23 cellular contexts compared by ENCODE assay signal in the genomic region with DNA sequence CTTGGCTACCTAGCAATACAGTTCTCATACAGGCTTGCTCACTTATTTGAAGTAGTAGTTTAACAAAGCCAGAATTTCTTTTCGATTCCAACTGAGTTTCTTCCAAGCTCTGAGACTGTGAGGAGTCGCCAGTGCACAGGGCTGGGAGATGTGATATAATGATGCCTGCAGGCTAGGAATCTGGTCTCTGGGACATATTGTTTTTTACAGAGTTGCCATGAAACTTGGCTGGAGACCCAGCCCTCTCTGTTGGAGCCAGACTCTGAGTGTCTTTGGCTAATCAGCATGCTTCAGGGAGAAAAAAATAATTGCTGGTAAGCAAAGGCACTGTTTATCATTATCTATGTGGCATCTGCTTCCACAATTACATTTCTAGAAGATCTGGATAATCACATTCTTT.
"Had no signal": no experiment of that assay in that cellular context is flagged by ENCODE, and none has a peak within 500 bp of the region (broad histone marks: within the 10 kb centered on the region; RNA-seq: fewer than 3 reads in every experiment).

No MANE protein-coding gene starts in this region.

- H3K27me3 Mint-ChIP-seq: central memory CD8-positive, alpha-beta T cell; effector memory CD8-positive, alpha-beta T cell; memory B cell; stimulated activated memory B cell treated with anti-CD40 and anti-IgM and Interleukin-4, amounts not matched to agents 10 μg/mL and 1 μg/mL and 100 μg/mL, for 72 hours had no signal

- H2AFZ ChIP-seq: parathyroid adenoma had no signal

- H3K4me3 Mint-ChIP-seq: central memory CD8-positive, alpha-beta T cell; effector memory CD8-positive, alpha-beta T cell; memory B cell; natural killer cell; stimulated activated memory B cell treated with anti-CD40 and anti-IgM and Interleukin-4, amounts not matched to agents 10 μg/mL and 1 μg/mL and 100 μg/mL, for 72 hours had no signal

- H3K36me3 Mint-ChIP-seq: memory B cell; natural killer cell; stimulated activated memory B cell treated with anti-CD40 and anti-IgM and Interleukin-4, amounts not matched to agents 10 μg/mL and 1 μg/mL and 100 μg/mL, for 72 hours had no signal

- H3K4me3 ChIP-seq: coronary artery, gastroesophageal sphincter, heart right ventricle, lower lobe of right lung, prostate gland, right atrium auricular region, sigmoid colon, testis, tibial artery, upper lobe of left lung had no signal

- H3K9me3 ChIP-seq: gastroesophageal sphincter, lower lobe of right lung, prostate gland, testis, tibial artery had no signal

- DNase-seq: dermis blood vessel endothelial cell; effector memory CD8-positive, alpha-beta T cell; foreskin keratinocyte; heart right ventricle; hippocampal formation; left ventricle myocardium superior; lower lobe of right lung; natural killer cell; sigmoid colon; stimulated activated CD4-positive, alpha-beta T cell treated with anti-CD3 and anti-CD28 coated beads, Interleukin-2, amount 100 ng/mL, for 24 hours; stimulated activated CD4-positive, alpha-beta T cell treated with anti-CD3 and anti-CD28 coated beads, Interleukin-4, amount 100 ng/mL, for 4 hours; stimulated activated naive CD8-positive, alpha-beta T cell treated with anti-CD3 and anti-CD28 coated beads, Interleukin-15, Interleukin-2, amounts not matched to agents 100 U/mL and 50 U/mL, for 24 hours; testis; tibial artery; upper lobe of left lung had no signal

- H3K79me2 ChIP-seq: parathyroid adenoma had no signal

- H3K36me3 ChIP-seq: gastroesophageal sphincter, heart right ventricle, lower lobe of right lung, prostate gland, right atrium auricular region, sigmoid colon, tibial artery, upper lobe of left lung had no signal

- H3K27ac ChIP-seq: coronary artery, foreskin keratinocyte, gastroesophageal sphincter, heart right ventricle, lower lobe of right lung, parathyroid adenoma, prostate gland, right atrium auricular region, sigmoid colon, testis, tibial artery, upper lobe of left lung had no signal

- H3K27ac Mint-ChIP-seq: effector memory CD8-positive, alpha-beta T cell; memory B cell; natural killer cell; stimulated activated memory B cell treated with anti-CD40 and anti-IgM and Interleukin-4, amounts not matched to agents 10 μg/mL and 1 μg/mL and 100 μg/mL, for 72 hours had no signal

- ATAC-seq: effector memory CD8-positive, alpha-beta T cell; foreskin keratinocyte; gastroesophageal sphincter; heart right ventricle; left ventricle myocardium superior; lower lobe of right lung; natural killer cell; stimulated activated memory B cell treated with anti-CD40 and anti-IgM and Interleukin-4, amounts not matched to agents 10 μg/mL and 1 μg/mL and 100 μg/mL, for 72 hours; stimulated activated naive CD8-positive, alpha-beta T cell treated with anti-CD3 and anti-CD28 coated beads, Interleukin-15, Interleukin-2, amounts not matched to agents 100 U/mL and 50 U/mL, for 24 hours had no signal

- H3K4me1 Mint-ChIP-seq: central memory CD8-positive, alpha-beta T cell; memory B cell; natural killer cell; stimulated activated memory B cell treated with anti-CD40 and anti-IgM and Interleukin-4, amounts not matched to agents 10 μg/mL and 1 μg/mL and 100 μg/mL, for 72 hours had no signal

- H3K27me3 ChIP-seq: foreskin keratinocyte, gastroesophageal sphincter, heart right ventricle, right atrium auricular region, sigmoid colon, testis, tibial artery, upper lobe of left lung had no signal

- H3K4me1 ChIP-seq: foreskin keratinocyte, gastroesophageal sphincter, heart right ventricle, lower lobe of right lung, parathyroid adenoma, prostate gland, right atrium auricular region, testis, tibial artery, upper lobe of left lung had no signal

- H3K9ac ChIP-seq: parathyroid adenoma had no signal
